In the genomic region with DNA sequence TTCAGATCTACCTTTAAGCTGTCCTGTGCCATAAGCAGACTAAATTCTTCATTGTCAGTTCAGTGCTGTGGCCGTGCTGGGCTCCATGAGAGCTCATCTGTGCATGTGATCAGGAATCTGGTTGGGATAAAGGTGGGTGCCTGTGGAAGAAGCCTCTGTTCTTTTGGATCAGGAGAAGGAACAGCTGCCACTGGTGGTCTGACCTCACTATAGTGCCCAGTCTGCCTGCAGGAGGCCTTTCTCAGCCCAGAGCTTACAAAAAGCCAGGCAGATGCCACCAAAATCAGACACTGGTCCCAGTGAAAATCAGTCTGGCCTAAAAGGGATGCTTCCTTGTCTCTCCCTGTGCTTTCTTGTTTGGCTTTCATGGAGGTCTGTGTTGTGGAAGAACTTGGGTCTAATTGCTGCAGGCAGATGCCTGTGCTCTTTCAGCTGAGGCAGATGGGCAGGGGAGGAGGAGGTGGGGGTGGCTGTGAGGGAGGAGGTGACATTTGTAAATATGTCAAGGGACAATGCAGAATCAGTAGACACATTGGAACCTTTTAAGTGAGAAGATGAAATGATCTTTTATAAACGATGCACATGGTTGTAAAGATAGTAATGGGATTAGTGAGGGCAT, we compare ENCODE assay signal across 21 cellular contexts. TPM values are rescaled to one million over a fixed set of nuclear protein-coding genes. Genes with fewer than 3 reads are reported as not detected.
DNase-seq lines count a peak whose midpoint lies in the region; ATAC-seq and TF ChIP-seq lines count a peak whose summit lies in the region.
"Had no signal": no experiment of that assay in that cellular context is flagged by ENCODE, and none has a peak within 500 bp of the region (broad histone marks: within the 10 kb centered on the region; RNA-seq: fewer than 3 reads in every experiment).

No MANE protein-coding gene starts in this region.

- H3K27me3 ChIP-seq in SK-N-SH (ENCODE audit: insufficient read depth) (peaks cover 23% of the 10 kb centered on the region; the same call in 1 of the 2 replicates), vagina (no peaks in the 10 kb centered on the region)

- H3F3A ChIP-seq in SK-N-SH (replicated peaks; ENCODE audit: insufficient read depth), result peaks cover 7% of the 10 kb centered on the region

- ATAC-seq in SK-N-SH treated with all-trans-retinoic acid at 6 μM for 48 hours (no peak), HG03135 (IDR thresholded peaks at IDR 0.05; ENCODE audit: unreplicated experiment) (no peak), GM21786 (IDR thresholded peaks at IDR 0.05; ENCODE audit: unreplicated experiment) (no peak)
- ATAC-seq: Panc1 had no signal

- H3K79me2 ChIP-seq in SK-N-SH (ENCODE audit: insufficient read depth), result no peaks in the 10 kb centered on the region

- no peak overlapping the region for H2AFZ ChIP-seq in SK-N-SH (ENCODE audit: low read depth)

- H3K36me3 ChIP-seq in SK-N-SH (replicated peaks in 1 of 2; ENCODE audit: control insufficient read depth in 1 of 2, insufficient read depth in 2 of 2, low read length in 1 of 2) (no peaks in the 10 kb centered on the region), vagina (no peaks in the 10 kb centered on the region)

- peaks cover 0 to 4% of the 10 kb centered on the region in 2 experiments; a peak in 1 of 4 replicates for H3K4me1 ChIP-seq in SK-N-SH (ENCODE audit: control insufficient read depth in 1 of 2, insufficient read depth in 2 of 2, low read depth in 1 of 2, low read length in 1 of 2)
- H3K4me1 ChIP-seq in vagina, result no peaks in the 10 kb centered on the region

- CTCF ChIA-PET in SK-N-SH (lab: Yijun Ruan, JAX), result interaction anchor here (1.0 to 2.4 kb wide), 2 partner anchors 66 to 76 kb away, joined by 3 to 8 read pairs; no protein-coding TSS in a partner anchor

- DNase-seq in SK-N-SH (peak; percentile 32), NCI-H2171 (lab: John Stamatoyannopoulos, UW) (peak; percentile 56), glutamatergic neuron (peak; percentile 38), vagina (ENCODE audit: extremely low spot score in 2 of 2) (peak; percentile 60 to 72)
- DNase-seq: AML-193; CD8-positive, alpha-beta memory T cell; H7; Kasumi-1; NCI-H187; NCI-H2227 treated with DMSO at 0.1 percent for 48 hours; NCI-H510A treated with DMSO at 0.1 percent for 48 hours; NCI-H748 treated with DMSO at 0.1 percent for 48 hours; SIG-M5 had no signal

- H3K27ac ChIP-seq in SK-N-SH (ENCODE audit: low read depth in 2 of 2, low read length in 1 of 2) (no peak overlapping the region), vagina (no peak overlapping the region)
- H3K27ac ChIP-seq: C4-2B had no signal

- H3K9me3 ChIP-seq in SK-N-SH (no peaks in the 10 kb centered on the region), vagina (no peaks in the 10 kb centered on the region)

- no peak for TF ChIP-seq POLR2A in vagina (IDR thresholded peaks at IDR 0.05)

- no peak for TF ChIP-seq EP300 in SK-N-SH (IDR thresholded peaks at IDR 0.05; ENCODE audit: borderline replicate concordance in 1 of 2, low read depth in 1 of 2, low read length in 1 of 2)

- H3K27ac Mint-ChIP-seq in glutamatergic neuron (ENCODE audit: unreplicated experiment), result peak overlapping the region; percentile 85
- H3K27ac Mint-ChIP-seq: CD8-positive, alpha-beta memory T cell had no signal

- no peak overlapping the region for H3K4me3 ChIP-seq in SK-N-SH (ENCODE audit: low read depth in 2 of 2, low read length in 1 of 2)
- no peak overlapping the region for H3K4me3 ChIP-seq in vagina

- peaks cover 65% of the 10 kb centered on the region for H3K4me1 Mint-ChIP-seq in glutamatergic neuron (ENCODE audit: low read depth, unreplicated experiment)
- H3K4me1 Mint-ChIP-seq: CD8-positive, alpha-beta memory T cell had no signal

- H3K27me3 Mint-ChIP-seq in glutamatergic neuron (ENCODE audit: unreplicated experiment), result peaks cover 12% of the 10 kb centered on the region

- POLR2A ChIA-PET in SK-N-SH (lab: Yijun Ruan, JAX), result no interaction called here

- H3K9me2 ChIP-seq in SK-N-SH, result no peaks in the 10 kb centered on the region

- peaks cover 22% of the 10 kb centered on the region for H3K9me3 Mint-ChIP-seq in glutamatergic neuron (ENCODE audit: unreplicated experiment)

- no peak for TF ChIP-seq CTCF in SK-N-SH (IDR thresholded peaks at IDR 0.05)
- no peak for TF ChIP-seq CTCF in glutamatergic neuron (IDR thresholded peaks at IDR 0.05; ENCODE audit: partially characterized antibody, unreplicated experiment)
- TF ChIP-seq CTCF in vagina (IDR thresholded peaks at IDR 0.05), result no peak

- H4K20me1 ChIP-seq in SK-N-SH (ENCODE audit: insufficient read depth), result no peaks in the 10 kb centered on the region

- no peak overlapping the region for H3K9ac ChIP-seq in SK-N-SH

- intact Hi-C loops in vagina (cut with DNase I), result no loop called here

- WGBS in SK-N-SH (ENCODE audit: low lambda C conversion rate), result 6% methylated on average over 2 of the region's 2 CpGs

- TF ChIP-seq RAD21 in SK-N-SH (IDR thresholded peaks at IDR 0.05; ENCODE audit: low read length), result no peak

- peaks cover 5% of the 10 kb centered on the region for H3K36me3 Mint-ChIP-seq in glutamatergic neuron (ENCODE audit: unreplicated experiment)
- H3K36me3 Mint-ChIP-seq: CD8-positive, alpha-beta memory T cell had no signal

- H3K4me3 Mint-ChIP-seq in glutamatergic neuron (ENCODE audit: unreplicated experiment), result peak overlapping the region; percentile 40
- H3K4me3 Mint-ChIP-seq: CD8-positive, alpha-beta memory T cell had no signal

- H3K4me2 ChIP-seq in SK-N-SH, result no peak overlapping the region

TF ChIP-seq in SK-N-SH, 30 proteins besides CTCF, POLR2A, EP300 and RAD21 (continues in another document):
- TF ChIP-seq MEF2A (IDR thresholded peaks at IDR 0.05; ENCODE audit: borderline replicate concordance, low read depth), result no peak
- TF ChIP-seq, protein P1, sequence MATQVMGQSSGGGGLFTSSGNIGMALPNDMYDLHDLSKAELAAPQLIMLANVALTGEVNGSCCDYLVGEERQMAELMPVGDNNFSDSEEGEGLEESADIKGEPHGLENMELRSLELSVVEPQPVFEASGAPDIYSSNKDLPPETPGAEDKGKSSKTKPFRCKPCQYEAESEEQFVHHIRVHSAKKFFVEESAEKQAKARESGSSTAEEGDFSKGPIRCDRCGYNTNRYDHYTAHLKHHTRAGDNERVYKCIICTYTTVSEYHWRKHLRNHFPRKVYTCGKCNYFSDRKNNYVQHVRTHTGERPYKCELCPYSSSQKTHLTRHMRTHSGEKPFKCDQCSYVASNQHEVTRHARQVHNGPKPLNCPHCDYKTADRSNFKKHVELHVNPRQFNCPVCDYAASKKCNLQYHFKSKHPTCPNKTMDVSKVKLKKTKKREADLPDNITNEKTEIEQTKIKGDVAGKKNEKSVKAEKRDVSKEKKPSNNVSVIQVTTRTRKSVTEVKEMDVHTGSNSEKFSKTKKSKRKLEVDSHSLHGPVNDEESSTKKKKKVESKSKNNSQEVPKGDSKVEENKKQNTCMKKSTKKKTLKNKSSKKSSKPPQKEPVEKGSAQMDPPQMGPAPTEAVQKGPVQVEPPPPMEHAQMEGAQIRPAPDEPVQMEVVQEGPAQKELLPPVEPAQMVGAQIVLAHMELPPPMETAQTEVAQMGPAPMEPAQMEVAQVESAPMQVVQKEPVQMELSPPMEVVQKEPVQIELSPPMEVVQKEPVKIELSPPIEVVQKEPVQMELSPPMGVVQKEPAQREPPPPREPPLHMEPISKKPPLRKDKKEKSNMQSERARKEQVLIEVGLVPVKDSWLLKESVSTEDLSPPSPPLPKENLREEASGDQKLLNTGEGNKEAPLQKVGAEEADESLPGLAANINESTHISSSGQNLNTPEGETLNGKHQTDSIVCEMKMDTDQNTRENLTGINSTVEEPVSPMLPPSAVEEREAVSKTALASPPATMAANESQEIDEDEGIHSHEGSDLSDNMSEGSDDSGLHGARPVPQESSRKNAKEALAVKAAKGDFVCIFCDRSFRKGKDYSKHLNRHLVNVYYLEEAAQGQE (IDR thresholded peaks at IDR 0.05; ENCODE audit: low read depth, low read length), result no peak
- TF ChIP-seq ELF1 (IDR thresholded peaks at IDR 0.05), result no peak

TF ChIP-seq in SK-N-SH treated with all-trans-retinoic acid at 6 μM for 48 hours, 23 proteins besides CTCF, POLR2A, EP300 and RAD21:
- no peak for TF ChIP-seq ISL1 (CRISPR knock-in tag; IDR thresholded peaks at IDR 0.05)
- TF ChIP-seq, protein P2, sequence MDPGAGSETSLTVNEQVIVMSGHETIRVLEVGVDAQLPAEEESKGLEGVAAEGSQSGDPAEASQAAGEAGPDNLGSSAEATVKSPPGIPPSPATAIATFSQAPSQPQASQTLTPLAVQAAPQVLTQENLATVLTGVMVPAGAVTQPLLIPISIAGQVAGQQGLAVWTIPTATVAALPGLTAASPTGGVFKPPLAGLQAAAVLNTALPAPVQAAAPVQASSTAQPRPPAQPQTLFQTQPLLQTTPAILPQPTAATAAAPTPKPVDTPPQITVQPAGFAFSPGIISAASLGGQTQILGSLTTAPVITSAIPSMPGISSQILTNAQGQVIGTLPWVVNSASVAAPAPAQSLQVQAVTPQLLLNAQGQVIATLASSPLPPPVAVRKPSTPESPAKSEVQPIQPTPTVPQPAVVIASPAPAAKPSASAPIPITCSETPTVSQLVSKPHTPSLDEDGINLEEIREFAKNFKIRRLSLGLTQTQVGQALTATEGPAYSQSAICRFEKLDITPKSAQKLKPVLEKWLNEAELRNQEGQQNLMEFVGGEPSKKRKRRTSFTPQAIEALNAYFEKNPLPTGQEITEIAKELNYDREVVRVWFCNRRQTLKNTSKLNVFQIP (CRISPR knock-in tag; IDR thresholded peaks at IDR 0.05; ENCODE audit: borderline replicate concordance, low read depth), result no peak

RNA-seq across cellular contexts. Expression of gene CACNA2D4, which starts 44.8 kb away (rescaled TPM):
- polyA plus RNA-seq in SK-N-SH (2012; rRNA removed), result 0.02 TPM in 1 of 2 replicates, not detected in the other
- not detected in 2 replicates for polyA plus RNA-seq in SK-N-SH (2012; cell fraction: cytosol; rRNA removed)
- 0.02 TPM in 1 of 2 replicates, not detected in the other for polyA plus RNA-seq in SK-N-SH (2012; cell fraction: nucleus; rRNA removed)
- total RNA-seq in glutamatergic neuron (ENCODE audit: unreplicated experiment) (not detected), vagina (2.2 TPM)
- total RNA-seq: A172, MCF 10A had no signal

RNA-seq across cellular contexts. Expression of gene LRTM2, which starts 53.3 kb away (rescaled TPM):
- polyA plus RNA-seq in SK-N-SH (2012; rRNA removed), result not detected in 2 replicates
- polyA plus RNA-seq in SK-N-SH (2012; cell fraction: cytosol; rRNA removed), result not detected in 2 replicates
- polyA plus RNA-seq in SK-N-SH (2012; cell fraction: nucleus; rRNA removed), result 0.07 TPM in 1 of 2 replicates, not detected in the other
- total RNA-seq in glutamatergic neuron (ENCODE audit: unreplicated experiment) (14.6 TPM), vagina (not detected)
- total RNA-seq: A172, MCF 10A had no signal
- polyA plus RNA-seq: AG04450; CD8-positive, alpha-beta memory T cell had no signal

Comparison
In these comparisons a context has a peak if more than half of its experiments do, and no peak if none do; other contexts are left out.
1. RNA of gene LRTM2, which starts 53.3 kb away (total RNA-seq): 14.6 TPM in glutamatergic neuron (single experiment); not detected in vagina (single experiment); every median in the first group is over 10 times any median in the second.
2. Peak in every context shown above with its lines, with median percentiles within 50 percentile points of each other: DNase-seq.